Comparison of ENCODE assay signal across 6 cellular contexts in the genomic region with DNA sequence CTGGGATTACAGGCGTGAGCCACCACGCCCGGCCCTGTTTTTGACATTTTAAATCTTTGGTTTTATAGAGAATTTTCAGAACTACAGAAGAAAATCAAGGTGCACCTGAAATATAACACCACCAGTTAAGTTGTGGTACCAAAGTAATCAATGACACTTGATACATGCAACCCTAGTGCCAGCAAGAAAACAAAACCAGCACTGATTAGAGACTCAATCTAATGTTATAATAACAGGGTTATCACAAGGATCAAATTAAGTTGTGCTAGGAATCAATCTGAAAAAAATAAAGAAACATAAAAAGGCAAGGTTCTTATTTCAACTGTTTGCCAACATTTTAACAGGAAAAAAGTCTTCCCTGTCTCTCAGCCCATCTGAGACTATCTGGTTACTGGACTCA.
"Had no signal": no experiment of that assay in that cellular context is flagged by ENCODE, and none has a peak within 500 bp of the region (broad histone marks: within the 10 kb centered on the region; RNA-seq: fewer than 3 reads in every experiment).

No MANE protein-coding gene starts in this region.

- ATAC-seq: HCT116 had no signal

- H3K27ac ChIP-seq: GM23248 had no signal

- H3K36me3 ChIP-seq: HAP-1 had no signal

- DNase-seq: GM23248, GOT3, H7, IMR-90 had no signal

- H3K9me3 ChIP-seq: HAP-1 had no signal

- H3K9ac ChIP-seq: GM23248 had no signal

- H3K4me3 ChIP-seq: GM23248, HAP-1 had no signal
